In genomic region chr11:60389279-60389910, GRCh38 we compare ENCODE assay signal across 9 cellular contexts. TPM values are rescaled to one million over a fixed set of nuclear protein-coding genes. Genes with fewer than 3 reads are reported as not detected.
A peak's percentile ranks its signal among the peaks of the same experiment; 100 is the strongest.
DNase-seq lines count a peak whose midpoint lies in the region; ATAC-seq and TF ChIP-seq lines count a peak whose summit lies in the region.
"Had no signal": no experiment of that assay in that cellular context is flagged by ENCODE, and none has a peak within 500 bp of the region (broad histone marks: within the 10 kb centered on the region; RNA-seq: fewer than 3 reads in every experiment).

No MANE protein-coding gene starts in this region.

- H3K36me3 Mint-ChIP-seq in T-helper 2 cell treated with Interferon-gamma antibody and Interleukin-4, amounts not matched to agents 5 μg/mL and 100 μg/mL, for 36 hours (ENCODE audit: low read depth): no peaks in the 10 kb centered on the region

- ATAC-seq in GM18505 (IDR thresholded peaks at IDR 0.05; ENCODE audit: unreplicated experiment) (peak; percentile 89), GM21529 (IDR thresholded peaks at IDR 0.05; ENCODE audit: unreplicated experiment) (peak; percentile 95), HG03469 (IDR thresholded peaks at IDR 0.05; ENCODE audit: unreplicated experiment) (peak; percentile 90), heart right ventricle (peak; percentile 24 to 83 (median 57))

- WGBS in heart right ventricle, 2 donors: 53 to 64% methylated on average over 5 of the region's 5 CpGs

- TF ChIP-seq CTCF in heart right ventricle (IDR thresholded peaks at IDR 0.05): no peak

- H3K36me3 ChIP-seq in heart right ventricle: peaks cover 0 to 42% (median 0%) of the 10 kb centered on the region in 9 donors

- H3K4me1 ChIP-seq in heart right ventricle: peaks cover 0 to 44% (median 0%) of the 10 kb centered on the region in 9 donors

- no peak for DNase-seq in heart right ventricle
- no peak for DNase-seq in NCI-H1417 treated with DMSO at 0.1 percent for 48 hours (lab: John Stamatoyannopoulos, UW)
- no peak for DNase-seq in DMS153 (lab: John Stamatoyannopoulos, UW)
- no peak for DNase-seq in activated CD4-positive, alpha-beta T cell treated with anti-CD3 and anti-CD28 coated beads, Interleukin-2, amount 50 U/mL, for 4 hours
- no peak for DNase-seq in T-helper 2 cell treated with Interferon-gamma antibody and Interleukin-4, amounts not matched to agents 5 μg/mL and 100 μg/mL, for 36 hours (ENCODE audit: low spot score)
- DNase-seq: NCI-H1105 treated with DMSO at 0.1 percent for 48 hours had no signal

- no peak overlapping the region for H3K4me3 ChIP-seq in heart right ventricle

- H3K27ac Mint-ChIP-seq in T-helper 2 cell treated with Interferon-gamma antibody and Interleukin-4, amounts not matched to agents 5 μg/mL and 100 μg/mL, for 36 hours: no peak overlapping the region

- no peaks in the 10 kb centered on the region for H3K27me3 Mint-ChIP-seq in T-helper 2 cell treated with Interferon-gamma antibody and Interleukin-4, amounts not matched to agents 5 μg/mL and 100 μg/mL, for 36 hours (ENCODE audit: low read depth)

- intact Hi-C loops in heart right ventricle (cut with DNase I): no loop called here

- no peak for TF ChIP-seq POLR2A in GM18505 (IDR thresholded peaks at IDR 0.05; ENCODE audit: borderline replicate concordance, extremely low read depth, insufficient read depth, insufficient read length)

- peaks cover 0 to 3% (median 0%) of the 10 kb centered on the region in 7 donors for H3K27me3 ChIP-seq in heart right ventricle

- H3K27ac ChIP-seq in heart right ventricle: peak overlapping the region in 1 of 10 donors; percentile 69

- H3K9me3 Mint-ChIP-seq in T-helper 2 cell treated with Interferon-gamma antibody and Interleukin-4, amounts not matched to agents 5 μg/mL and 100 μg/mL, for 36 hours: no peaks in the 10 kb centered on the region

- H3K4me1 Mint-ChIP-seq in T-helper 2 cell treated with Interferon-gamma antibody and Interleukin-4, amounts not matched to agents 5 μg/mL and 100 μg/mL, for 36 hours (ENCODE audit: low read depth): no peaks in the 10 kb centered on the region

- H3K9me3 ChIP-seq in heart right ventricle: peaks cover 0 to 4% (median 0%) of the 10 kb centered on the region in 11 donors

- H3K4me3 Mint-ChIP-seq in T-helper 2 cell treated with Interferon-gamma antibody and Interleukin-4, amounts not matched to agents 5 μg/mL and 100 μg/mL, for 36 hours: no peak overlapping the region

RNA-seq across cellular contexts. Expression of gene MS4A14, which starts 6.9 kb away (rescaled TPM):
- 1 to 10 TPM in 1 of 10 donors, under 1 TPM in 7, not detected in 2; 0.11 to 1.6 (median 0.28) TPM for total RNA-seq in heart right ventricle
- polyA plus RNA-seq in heart right ventricle: 1 to 10 TPM in 1 of 2 donors, under 1 TPM in 1; 0.16 to 2.6 TPM

RNA-seq across cellular contexts. Expression of gene MS4A7, which starts 11.1 kb away (rescaled TPM):
- 10 to 100 TPM in 5 of 10 donors, 1 to 10 TPM in 5; 3.6 to 23.9 (median 7.6) TPM for total RNA-seq in heart right ventricle
- 1 to 10 TPM; 2.3 to 6.7 TPM for polyA plus RNA-seq in heart right ventricle

RNA-seq across cellular contexts. Expression of gene MS4A5, which starts 40.0 kb away (rescaled TPM):
- total RNA-seq in heart right ventricle: not detected
- not detected for polyA plus RNA-seq in heart right ventricle
